ENCODE assay signal across 35 cellular contexts in genomic region chr12:64025174-64025958, GRCh38.
DNase-seq lines count a peak whose midpoint lies in the region; ATAC-seq, FAIRE-seq and TF ChIP-seq lines count a peak whose summit lies in the region.
"Had no signal": no experiment of that assay in that cellular context is flagged by ENCODE, and none has a peak within 500 bp of the region (broad histone marks: within the 10 kb centered on the region; RNA-seq: fewer than 3 reads in every experiment).

No MANE protein-coding gene starts in this region.

- no peaks in the 10 kb centered on the region for H3K9me3 ChIP-seq in GM12878 (replicated peaks; ENCODE audit: control insufficient read depth, insufficient read depth, low read length)
- H3K9me3 ChIP-seq: pancreas, thoracic aorta had no signal

- H3K9ac ChIP-seq in GM12878 (ENCODE audit: control insufficient read depth, insufficient read depth, low read length), result no peak overlapping the region

- in situ Hi-C loops in GM12878 (cut with MboI), result no loop called here

- H3K4me3 ChIP-seq in GM12865 (ENCODE audit: low read depth, low read length) (peak overlapping the region; percentile 25; the same call in 1 of the 2 replicates), GM12878 (no peak overlapping the region)
- H3K4me3 ChIP-seq: GM23338, pancreas, thoracic aorta had no signal

- no peak overlapping the region for H3K4me2 ChIP-seq in GM12878 (ENCODE audit: control insufficient read depth, insufficient read depth)
- H3K4me2 ChIP-seq: GM23338 had no signal

- TF ChIP-seq RAD21 in GM12878 (IDR thresholded peaks at IDR 0.05; ENCODE audit: insufficient read depth, low read depth, low read length), result no peak

- POLR2A ChIA-PET in GM12878 (lab: Charles Lee), result no interaction called here
- POLR2A ChIA-PET in HEK293T (lab: Yijun Ruan, JAX), result no interaction called here

- CTCF ChIA-PET in GM12878 (lab: Yijun Ruan, JAX), result interaction anchor here (0.6 kb wide), 2 partner anchors 38 to 170 kb away, joined by 3 read pairs; no protein-coding TSS in a partner anchor
- CTCF ChIA-PET in HEK293T (lab: Yijun Ruan, JAX), result interaction anchor here (1.4 kb wide), 1 partner anchor 13 kb away, joined by 3 read pairs; no protein-coding TSS in a partner anchor

- no peaks in the 10 kb centered on the region for H3K79me2 ChIP-seq in GM12878 (ENCODE audit: control insufficient read depth, insufficient read depth, low read length)

- intact Hi-C loops in GM12878 (cut with micrococcal nuclease; ENCODE audit: unreplicated experiment), result no loop called here

- RAD21 ChIA-PET in GM12878 (lab: Charles Lee; ENCODE audit: unreplicated experiment), result no interaction called here

- H3K9me3 Mint-ChIP-seq in neural crest cell, result no peaks in the 10 kb centered on the region
- H3K9me3 Mint-ChIP-seq: CD4-positive, alpha-beta T cell; GM23338; immature natural killer cell; nephron progenitor cell had no signal

- peaks cover 32% of the 10 kb centered on the region for H3K4me1 Mint-ChIP-seq in neural crest cell
- H3K4me1 Mint-ChIP-seq: immature natural killer cell had no signal

- SMC1A ChIA-PET in GM12878 (lab: Charles Lee; ENCODE audit: uncharacterized antibody, unreplicated experiment), result interaction anchor here (1.3 kb wide), 1 partner anchor 20 kb away, joined by 3 read pairs; no protein-coding TSS in a partner anchor

- no peak overlapping the region for H3K4me3 Mint-ChIP-seq in neural crest cell
- H3K4me3 Mint-ChIP-seq: activated naive CD8-positive, alpha-beta T cell; CD4-positive, alpha-beta T cell; GM23338; immature natural killer cell; nephron progenitor cell had no signal

- TF ChIP-seq POLR2A in GM12878 (IDR thresholded peaks at IDR 0.05; ENCODE audit: low read depth, low read length), result no peak

- peaks cover 6% of the 10 kb centered on the region for H3K36me3 Mint-ChIP-seq in neural crest cell (ENCODE audit: low read depth)
- H3K36me3 Mint-ChIP-seq: activated naive CD8-positive, alpha-beta T cell; immature natural killer cell had no signal

- TF ChIP-seq CTCF in GM12865 (IDR thresholded peaks at IDR 0.05; ENCODE audit: insufficient read depth, low read depth, low read length, missing control alignments), result no peak
- TF ChIP-seq CTCF in GM12878 (IDR thresholded peaks at IDR 0.05 in 2 of 3, conservative IDR thresholded peaks at IDR 0.05 in 1 of 3; ENCODE audit: control insufficient read depth in 2 of 3, extremely low read depth in 1 of 3, insufficient read depth in 1 of 3, low read depth in 3 of 3, low read length in 3 of 3), result no peak
- no peak for TF ChIP-seq CTCF in neural crest cell (conservative IDR thresholded peaks at IDR 0.05)

- no peaks in the 10 kb centered on the region for H3K27me3 ChIP-seq in GM12878 (replicated peaks in 1 of 2; ENCODE audit: control insufficient read depth in 2 of 2, insufficient read depth in 2 of 2, low read length in 1 of 2)
- H3K27me3 ChIP-seq: pancreas had no signal

- no peak for TF ChIP-seq EP300 in GM12878 (IDR thresholded peaks at IDR 0.05; ENCODE audit: borderline replicate concordance in 1 of 2, control insufficient read depth in 1 of 2, low read depth in 2 of 2, low read length in 2 of 2)

- ATAC-seq in HG03565 (IDR thresholded peaks at IDR 0.05; ENCODE audit: unreplicated experiment) (peak; percentile 72), GM12878 (no peak), GM21825 (IDR thresholded peaks at IDR 0.05; ENCODE audit: unreplicated experiment) (no peak), GM19023 (IDR thresholded peaks at IDR 0.05; ENCODE audit: unreplicated experiment) (no peak), esophagus mucosa (no peak)
- ATAC-seq: GM23338, left cardiac atrium, pancreas had no signal

- BruUV-seq in GM12878 (replicated peaks; lab: Mats Ljungman, UMichigan), result no TSS peak

- no peaks in the 10 kb centered on the region for H3K36me3 ChIP-seq in GM12878 (ENCODE audit: control insufficient read depth in 2 of 2, insufficient read depth in 2 of 2, low read length in 1 of 2)
- H3K36me3 ChIP-seq: pancreas, thoracic aorta had no signal

- 39% methylated on average over 9 of the region's 9 CpGs for WGBS in GM12878 (ENCODE audit: insufficient coverage, insufficient replicate concordance, low lambda C conversion rate, missing lambda C conversion rate)

- peak overlapping the region; percentile 95 for H3K27ac Mint-ChIP-seq in neural crest cell (ENCODE audit: unreplicated experiment)
- H3K27ac Mint-ChIP-seq: activated naive CD8-positive, alpha-beta T cell; CD4-positive, alpha-beta T cell; GM23338; immature natural killer cell; nephron progenitor cell had no signal

- H2AFZ ChIP-seq in GM12878 (ENCODE audit: control insufficient read depth, low read depth, low read length), result no peak overlapping the region
- H2AFZ ChIP-seq: GM23338 had no signal

- H3K27me3 Mint-ChIP-seq in neural crest cell (ENCODE audit: low read depth), result no peaks in the 10 kb centered on the region
- H3K27me3 Mint-ChIP-seq: CD4-positive, alpha-beta T cell had no signal

- H3K4me1 ChIP-seq in GM12878 (ENCODE audit: control insufficient read depth, insufficient read depth, low read length), result no peaks in the 10 kb centered on the region
- H3K4me1 ChIP-seq: pancreas had no signal

- H4K20me1 ChIP-seq in GM12878 (ENCODE audit: control insufficient read depth, insufficient read depth), result no peaks in the 10 kb centered on the region

- H3K27ac ChIP-seq in GM12878 (ENCODE audit: control insufficient read depth, insufficient read depth), result no peak overlapping the region
- H3K27ac ChIP-seq: pancreas, thoracic aorta, VCaP had no signal

- peak; percentile 79 for DNase-seq in GM12865 (ENCODE audit: low read depth)
- no peak for DNase-seq in GM12878 (ENCODE audit: low read depth, low spot score)
- no peak for DNase-seq in neural crest cell (ENCODE audit: low read depth, low spot score)
- no peak for DNase-seq in HEK293T (ENCODE audit: extremely low spot score)
- DNase-seq: activated CD4-positive, alpha-beta T cell treated with anti-CD3 and anti-CD28 coated beads for 48 hours; activated CD8-positive, alpha-beta memory T cell treated with anti-CD3 and anti-CD28 coated beads for 24 hours; activated T-cell treated with anti-CD3 and anti-CD28 coated beads for 4 hours; AML-193; aorta; CD4-positive, alpha-beta T cell; effector CD4-positive, alpha-beta T cell; immature natural killer cell; Kasumi-1; left cardiac atrium; NCI-H1436 treated with DMSO at 0.1 percent for 48 hours; NCI-H446; NCI-H748 treated with DMSO at 0.1 percent for 48 hours; nephron progenitor cell; pancreas; retina; stimulated activated naive CD4-positive, alpha-beta T cell treated with Interleukin-2 at 50 U/mL for 16 hours; SW 1271; T-helper 9 cell had no signal

- FAIRE-seq in GM12878 (lab: Jason Lieb, UNC), result no peak
- FAIRE-seq: colon, D721Med, GM18507, pancreas, RCC 7860 had no signal

TF ChIP-seq in GM12878, 131 proteins besides CTCF, POLR2A, EP300 and RAD21:
- TF ChIP-seq JUNB (IDR thresholded peaks at IDR 0.05) (0 out of 2 replicates have a peak, but pooled peaks have one; percentile 16), EED (IDR thresholded peaks at IDR 0.05; ENCODE audit: low read depth) (no peak), BRCA1 (IDR thresholded peaks at IDR 0.05; ENCODE audit: low read depth, low read length) (no peak)

TF ChIP-seq in HEK293T, 16 proteins besides CTCF, POLR2A, EP300 and RAD21:
- TF ChIP-seq NFRKB (IDR thresholded peaks at IDR 0.05), result no peak
- TF ChIP-seq L3MBTL2 (conservative IDR thresholded peaks at IDR 0.05), result no peak
- TF ChIP-seq SP1 (IDR thresholded peaks at IDR 0.05), result no peak
- no peak for TF ChIP-seq CTBP1 (IDR thresholded peaks at IDR 0.05; ENCODE audit: borderline replicate concordance)
- TF ChIP-seq ARNT (IDR thresholded peaks at IDR 0.05), result no peak
- no peak for TF ChIP-seq FOXM1 (IDR thresholded peaks at IDR 0.05; ENCODE audit: borderline replicate concordance)
- TF ChIP-seq, protein P1, sequence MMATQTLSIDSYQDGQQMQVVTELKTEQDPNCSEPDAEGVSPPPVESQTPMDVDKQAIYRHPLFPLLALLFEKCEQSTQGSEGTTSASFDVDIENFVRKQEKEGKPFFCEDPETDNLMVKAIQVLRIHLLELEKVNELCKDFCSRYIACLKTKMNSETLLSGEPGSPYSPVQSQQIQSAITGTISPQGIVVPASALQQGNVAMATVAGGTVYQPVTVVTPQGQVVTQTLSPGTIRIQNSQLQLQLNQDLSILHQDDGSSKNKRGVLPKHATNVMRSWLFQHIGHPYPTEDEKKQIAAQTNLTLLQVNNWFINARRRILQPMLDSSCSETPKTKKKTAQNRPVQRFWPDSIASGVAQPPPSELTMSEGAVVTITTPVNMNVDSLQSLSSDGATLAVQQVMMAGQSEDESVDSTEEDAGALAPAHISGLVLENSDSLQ (IDR thresholded peaks at IDR 0.05), result no peak
- TF ChIP-seq LEF1 (IDR thresholded peaks at IDR 0.05; ENCODE audit: borderline replicate concordance), result no peak
- no peak for TF ChIP-seq ZNF384 (IDR thresholded peaks at IDR 0.05)
- TF ChIP-seq FOXK2 (IDR thresholded peaks at IDR 0.05), result no peak
- TF ChIP-seq BHLHE40 (IDR thresholded peaks at IDR 0.05; ENCODE audit: borderline replicate concordance), result no peak
- no peak for TF ChIP-seq TARDBP (IDR thresholded peaks at IDR 0.05)
- TF ChIP-seq FOXA1 (IDR thresholded peaks at IDR 0.05), result no peak
